35 cellular contexts compared by ENCODE assay signal in the genomic region with DNA sequence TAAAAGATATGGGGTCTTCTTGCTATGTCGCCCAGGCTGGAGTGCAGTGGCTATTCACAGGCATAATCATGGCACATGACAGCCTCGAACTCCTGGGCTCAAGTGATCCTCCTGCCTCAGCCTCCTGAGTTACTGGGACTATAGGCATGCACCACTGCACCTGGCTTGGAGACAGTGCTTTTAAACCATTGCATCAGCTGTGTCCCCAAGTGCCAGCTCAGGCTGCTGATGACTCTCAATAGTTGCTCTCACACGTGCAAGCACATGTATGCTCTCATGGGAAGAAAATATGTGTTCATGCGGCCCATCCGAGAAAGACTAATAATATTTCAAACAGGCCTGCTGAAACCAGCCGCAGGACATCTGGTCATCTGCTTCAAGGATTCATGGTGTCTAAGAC. TPM values are rescaled to one million over a fixed set of nuclear protein-coding genes. Genes with fewer than 3 reads are reported as not detected.
"Had no signal": no experiment of that assay in that cellular context is flagged by ENCODE, and none has a peak within 500 bp of the region (broad histone marks: within the 10 kb centered on the region; RNA-seq: fewer than 3 reads in every experiment).

No MANE protein-coding gene starts in this region.

- H3K9me3 ChIP-seq: esophagus muscularis mucosa, heart right ventricle, mucosa of descending colon, sigmoid colon, tibial nerve had no signal

- DNase-seq: activated CD4-positive, alpha-beta T cell treated with anti-CD3 and anti-CD28 coated beads for 48 hours; activated CD4-positive, alpha-beta T cell treated with anti-CD3 and anti-CD28 coated beads, Interleukin-2, amount 50 U/mL, for 48 hours; activated CD8-positive, alpha-beta memory T cell treated with anti-CD3 and anti-CD28 coated beads for 24 hours; activated effector memory CD4-positive, alpha-beta T cell treated with Interleukin-2 at 50 U/mL for 16 hours; activated naive CD4-positive, alpha-beta T cell treated with Interleukin-2 at 50 U/mL for 16 hours; anterior cingulate cortex; dorsolateral prefrontal cortex; effector memory CD8-positive, alpha-beta T cell; heart right ventricle; kidney glomerular epithelial cell; sigmoid colon; stimulated activated CD4-positive, alpha-beta T cell treated with anti-CD3 and anti-CD28 coated beads, Interleukin-1b, Interleukin-23, amount 100 ng/mL, for 48 hours; stimulated activated naive CD4-positive, alpha-beta T cell; T-helper 9 cell had no signal

- H3K36me3 ChIP-seq: esophagus muscularis mucosa, heart right ventricle, sigmoid colon, tibial nerve had no signal

- H3K4me2 ChIP-seq: smooth muscle cell had no signal

- H3K4me3 Mint-ChIP-seq: activated naive CD8-positive, alpha-beta T cell; effector memory CD8-positive, alpha-beta T cell; natural killer cell treated with Interleukin-12 subunit alpha and Interleukin-12 subunit beta and Interleukin-15 and Interleukin-18, amount 100 ng/mL, for 72 hours; T-helper 1 cell treated with Interleukin-12 subunit alpha and Interleukin-12 subunit beta and Interleukin-4 antibody, amounts not matched to agents 30 μg/mL and 1 μg/mL, for 36 hours had no signal

- H3K9me3 Mint-ChIP-seq: effector memory CD8-positive, alpha-beta T cell; natural killer cell treated with Interleukin-12 subunit alpha and Interleukin-12 subunit beta and Interleukin-15 and Interleukin-18, amount 100 ng/mL, for 72 hours; T-helper 1 cell treated with Interleukin-12 subunit alpha and Interleukin-12 subunit beta and Interleukin-4 antibody, amounts not matched to agents 30 μg/mL and 1 μg/mL, for 36 hours had no signal

- H3K36me3 Mint-ChIP-seq: activated naive CD8-positive, alpha-beta T cell; natural killer cell treated with Interleukin-12 subunit alpha and Interleukin-12 subunit beta and Interleukin-15 and Interleukin-18, amount 100 ng/mL, for 72 hours had no signal

- H3K4me3 ChIP-seq: dorsolateral prefrontal cortex, esophagus muscularis mucosa, heart right ventricle, mucosa of descending colon, sigmoid colon, smooth muscle cell, tibial nerve had no signal

- H3K27me3 ChIP-seq: esophagus muscularis mucosa, foreskin keratinocyte, sigmoid colon, tibial nerve had no signal

- H3K27ac ChIP-seq: sigmoid colon, VCaP had no signal

- H3K27ac Mint-ChIP-seq: activated naive CD8-positive, alpha-beta T cell; effector memory CD8-positive, alpha-beta T cell; T-helper 1 cell treated with Interleukin-12 subunit alpha and Interleukin-12 subunit beta and Interleukin-4 antibody, amounts not matched to agents 30 μg/mL and 1 μg/mL, for 36 hours had no signal

- ATAC-seq: activated CD4-positive, CD25-positive, alpha-beta regulatory T cell treated with anti-CD3 and anti-CD28 coated beads, Interleukin-2, amount 50 U/mL, for 24 hours; effector memory CD8-positive, alpha-beta T cell; natural killer cell treated with Interleukin-12 subunit alpha and Interleukin-12 subunit beta and Interleukin-15 and Interleukin-18, amount 100 ng/mL, for 72 hours had no signal

- H3K27me3 Mint-ChIP-seq: effector memory CD8-positive, alpha-beta T cell; natural killer cell treated with Interleukin-12 subunit alpha and Interleukin-12 subunit beta and Interleukin-15 and Interleukin-18, amount 100 ng/mL, for 72 hours had no signal

RNA-seq across cellular contexts. Expression of a gene that starts 8.8 kb away (rescaled TPM):
- total RNA-seq: bronchial epithelial cell; dorsolateral prefrontal cortex; foreskin keratinocyte; glomerular endothelial cell; heart right ventricle; lung microvascular endothelial cell; mesenteric fat pad; myocyte; natural killer cell treated with Interleukin-12 subunit alpha and Interleukin-12 subunit beta and Interleukin-15 and Interleukin-18, amount 100 ng/mL, for 72 hours; osteoblast; renal cortical epithelial cell; smooth muscle cell; temporal lobe; tibial nerve had no signal
- polyA plus RNA-seq: foreskin keratinocyte, smooth muscle cell had no signal

RNA-seq across cellular contexts. Expression of a gene that starts 14.0 kb away (rescaled TPM):
- total RNA-seq: bronchial epithelial cell; foreskin keratinocyte; myocyte; natural killer cell treated with Interleukin-12 subunit alpha and Interleukin-12 subunit beta and Interleukin-15 and Interleukin-18, amount 100 ng/mL, for 72 hours; osteoblast; renal cortical epithelial cell; smooth muscle cell; temporal lobe had no signal
- polyA plus RNA-seq: foreskin keratinocyte, smooth muscle cell had no signal

RNA-seq across cellular contexts. Expression of a gene that starts 28.8 kb away (rescaled TPM):
- total RNA-seq: bronchial epithelial cell; dorsolateral prefrontal cortex; esophagus muscularis mucosa; foreskin keratinocyte; glomerular endothelial cell; heart right ventricle; lung microvascular endothelial cell; mesenteric fat pad; myocyte; natural killer cell treated with Interleukin-12 subunit alpha and Interleukin-12 subunit beta and Interleukin-15 and Interleukin-18, amount 100 ng/mL, for 72 hours; osteoblast; posterior vena cava; renal cortical epithelial cell; sigmoid colon; smooth muscle cell; temporal lobe; tibial nerve had no signal
- polyA plus RNA-seq: foreskin keratinocyte, heart right ventricle, smooth muscle cell had no signal

RNA-seq across cellular contexts. Expression of a gene that starts 29.0 kb away (rescaled TPM):
- total RNA-seq: bronchial epithelial cell; dorsolateral prefrontal cortex; esophagus muscularis mucosa; foreskin keratinocyte; glomerular endothelial cell; heart right ventricle; left lobe of liver; lung microvascular endothelial cell; mesenteric fat pad; mucosa of descending colon; myocyte; natural killer cell treated with Interleukin-12 subunit alpha and Interleukin-12 subunit beta and Interleukin-15 and Interleukin-18, amount 100 ng/mL, for 72 hours; osteoblast; posterior vena cava; renal cortical epithelial cell; sigmoid colon; smooth muscle cell; temporal lobe; tibial nerve had no signal
- polyA plus RNA-seq: adipose tissue, foreskin keratinocyte, heart right ventricle, sigmoid colon, smooth muscle cell had no signal

RNA-seq across cellular contexts. Expression of a gene that starts 42.0 kb away (rescaled TPM):
- total RNA-seq: bronchial epithelial cell, esophagus muscularis mucosa, left lobe of liver, lung microvascular endothelial cell, mesenteric fat pad, myocyte, posterior vena cava, sigmoid colon, smooth muscle cell, tibial nerve had no signal
- polyA plus RNA-seq: adipose tissue, heart right ventricle had no signal
